9 cellular contexts compared by ENCODE assay signal in the genomic region with DNA sequence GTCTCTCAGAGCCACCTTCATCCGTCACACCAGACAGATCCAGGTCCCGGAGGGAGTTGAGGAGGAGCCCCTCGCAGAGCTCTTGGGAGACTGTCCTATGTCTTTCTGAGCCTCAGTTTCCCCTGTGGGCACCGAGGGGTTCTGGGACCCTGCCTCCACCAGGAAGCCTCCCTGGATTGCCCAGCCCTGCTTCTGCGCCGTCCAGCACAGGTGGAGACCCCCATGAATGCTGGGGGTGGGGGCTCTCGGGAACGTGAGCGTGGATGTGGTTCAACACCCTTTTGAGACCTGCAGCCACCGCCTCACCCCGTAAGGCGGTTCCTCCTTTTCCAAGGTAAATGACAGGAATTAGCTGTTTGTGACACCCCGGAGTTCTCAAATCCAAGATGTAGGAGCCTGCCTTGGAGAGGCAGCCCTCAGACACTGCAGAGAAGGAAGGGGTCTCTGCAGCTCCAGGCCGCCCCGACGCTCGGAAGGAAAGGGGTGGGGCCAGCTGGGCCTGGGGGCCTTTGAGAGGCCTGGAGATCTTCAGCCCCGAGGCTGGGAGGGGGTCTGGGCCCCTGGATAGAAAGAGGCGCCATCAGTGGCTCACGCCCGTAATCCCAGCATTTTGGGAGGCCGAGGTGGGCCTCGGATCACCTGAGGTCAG. TPM values are rescaled to one million over a fixed set of nuclear protein-coding genes. Genes with fewer than 3 reads are reported as not detected.
DNase-seq lines count a peak whose midpoint lies in the region; ATAC-seq lines count a peak whose summit lies in the region.
"Had no signal": no experiment of that assay in that cellular context is flagged by ENCODE, and none has a peak within 500 bp of the region (broad histone marks: within the 10 kb centered on the region; RNA-seq: fewer than 3 reads in every experiment).

No MANE protein-coding gene starts in this region.

- no peaks in the 10 kb centered on the region for H3K36me3 Mint-ChIP-seq in activated CD4-positive, alpha-beta T cell treated with anti-CD3 and anti-CD28 coated beads, Interleukin-2, amount 10 ng/mL, durations not matched to agents 7 days and 5 days (ENCODE audit: low read depth)
- peaks cover 54% of the 10 kb centered on the region for H3K36me3 Mint-ChIP-seq in activated CD4-positive, alpha-beta memory T cell treated with anti-CD3 and anti-CD28 coated beads for 36 hours
- no peaks in the 10 kb centered on the region for H3K36me3 Mint-ChIP-seq in natural killer cell treated with Interleukin-12 subunit alpha and Interleukin-12 subunit beta and Interleukin-15 and Interleukin-18, amount 100 ng/mL, for 72 hours

- POLR2A ChIA-PET in activated CD4-positive, alpha-beta T cell treated with anti-CD3 and anti-CD28 coated beads, Interleukin-2, amount 10 ng/mL, durations not matched to agents 7 days and 5 days (lab: Charles Lee): no interaction called here
- POLR2A ChIA-PET in activated CD4-positive, alpha-beta memory T cell treated with anti-CD3 and anti-CD28 coated beads for 36 hours (lab: Charles Lee): interaction anchor here (0.6 to 8.3 kb wide), 6 partner anchors 10 to 91 kb away, joined by 3 to 107 read pairs (median 4); partner anchors contain the start of gene C1orf159

- H3K4me1 Mint-ChIP-seq in activated CD4-positive, alpha-beta T cell treated with anti-CD3 and anti-CD28 coated beads, Interleukin-2, amount 10 ng/mL, durations not matched to agents 7 days and 5 days: peaks cover 24% of the 10 kb centered on the region
- peaks cover 31% of the 10 kb centered on the region for H3K4me1 Mint-ChIP-seq in activated CD4-positive, alpha-beta memory T cell treated with anti-CD3 and anti-CD28 coated beads for 36 hours (ENCODE audit: low read depth)
- H3K4me1 Mint-ChIP-seq in natural killer cell treated with Interleukin-12 subunit alpha and Interleukin-12 subunit beta and Interleukin-15 and Interleukin-18, amount 100 ng/mL, for 72 hours (ENCODE audit: low read depth in 2 of 2): peaks cover 10 to 28% of the 10 kb centered on the region in 2 donors

- peak overlapping the region; percentile 93 for H3K27ac Mint-ChIP-seq in activated CD4-positive, alpha-beta T cell treated with anti-CD3 and anti-CD28 coated beads, Interleukin-2, amount 10 ng/mL, durations not matched to agents 7 days and 5 days
- peak overlapping the region; percentile 100 for H3K27ac Mint-ChIP-seq in activated CD4-positive, alpha-beta memory T cell treated with anti-CD3 and anti-CD28 coated beads for 36 hours
- H3K27ac Mint-ChIP-seq in natural killer cell treated with Interleukin-12 subunit alpha and Interleukin-12 subunit beta and Interleukin-15 and Interleukin-18, amount 100 ng/mL, for 72 hours: peak overlapping the region; percentile 85 to 96

- CTCF ChIA-PET in activated CD4-positive, alpha-beta T cell treated with anti-CD3 and anti-CD28 coated beads, Interleukin-2, amount 10 ng/mL, durations not matched to agents 7 days and 5 days (lab: Charles Lee): interaction anchor here (1.6 kb wide), 1 partner anchor 13 kb away, joined by 3 read pairs; no protein-coding TSS in a partner anchor
- CTCF ChIA-PET in activated CD4-positive, alpha-beta memory T cell treated with anti-CD3 and anti-CD28 coated beads for 36 hours (lab: Charles Lee): interaction anchor here (1.3 to 2.4 kb wide), 4 partner anchors 9 to 174 kb away, joined by 3 to 13 read pairs (median 6); no protein-coding TSS in a partner anchor

- no peaks in the 10 kb centered on the region for H3K27me3 Mint-ChIP-seq in activated CD4-positive, alpha-beta T cell treated with anti-CD3 and anti-CD28 coated beads, Interleukin-2, amount 10 ng/mL, durations not matched to agents 7 days and 5 days
- no peaks in the 10 kb centered on the region for H3K27me3 Mint-ChIP-seq in activated CD4-positive, alpha-beta memory T cell treated with anti-CD3 and anti-CD28 coated beads for 36 hours
- no peaks in the 10 kb centered on the region for H3K27me3 Mint-ChIP-seq in natural killer cell treated with Interleukin-12 subunit alpha and Interleukin-12 subunit beta and Interleukin-15 and Interleukin-18, amount 100 ng/mL, for 72 hours

- intact Hi-C loops in activated CD4-positive, alpha-beta memory T cell treated with anti-CD3 and anti-CD28 coated beads for 36 hours (cut with micrococcal nuclease): loop anchor here (10.0 kb wide), 1 partner anchor 173 kb away; no protein-coding TSS in a partner anchor

- H3K9me3 Mint-ChIP-seq in activated CD4-positive, alpha-beta T cell treated with anti-CD3 and anti-CD28 coated beads, Interleukin-2, amount 10 ng/mL, durations not matched to agents 7 days and 5 days: no peaks in the 10 kb centered on the region
- no peaks in the 10 kb centered on the region for H3K9me3 Mint-ChIP-seq in activated CD4-positive, alpha-beta memory T cell treated with anti-CD3 and anti-CD28 coated beads for 36 hours
- H3K9me3 Mint-ChIP-seq in natural killer cell treated with Interleukin-12 subunit alpha and Interleukin-12 subunit beta and Interleukin-15 and Interleukin-18, amount 100 ng/mL, for 72 hours: no peaks in the 10 kb centered on the region

- DNase-seq in activated CD4-positive, alpha-beta T cell treated with anti-CD3 and anti-CD28 coated beads, Interleukin-2, amount 10 ng/mL, durations not matched to agents 7 days and 5 days: no peak
- DNase-seq in activated CD4-positive, alpha-beta T cell treated with anti-CD3 and anti-CD28 coated beads for 48 hours: no peak
- no peak for DNase-seq in activated CD4-positive, alpha-beta memory T cell treated with anti-CD3 and anti-CD28 coated beads for 36 hours
- DNase-seq in natural killer cell treated with Interleukin-12 subunit alpha and Interleukin-12 subunit beta and Interleukin-15 and Interleukin-18, amount 100 ng/mL, for 72 hours (ENCODE audit: low spot score): no peak
- DNase-seq in central memory CD4-positive, alpha-beta T cell: no peak
- no peak for DNase-seq in NK-92 treated with Interleukin-12 subunit alpha and Interleukin-12 subunit beta, amount 100 ng/mL, for 24 hours (lab: John Stamatoyannopoulos, UW)
- DNase-seq: cortex of kidney, NCI-H187 had no signal

- no peak for ATAC-seq in natural killer cell treated with Interleukin-12 subunit alpha and Interleukin-12 subunit beta and Interleukin-15 and Interleukin-18, amount 100 ng/mL, for 72 hours

- no peak overlapping the region for H3K4me3 Mint-ChIP-seq in activated CD4-positive, alpha-beta T cell treated with anti-CD3 and anti-CD28 coated beads, Interleukin-2, amount 10 ng/mL, durations not matched to agents 7 days and 5 days
- H3K4me3 Mint-ChIP-seq in activated CD4-positive, alpha-beta memory T cell treated with anti-CD3 and anti-CD28 coated beads for 36 hours: peak overlapping the region; percentile 91
- peak overlapping the region; percentile 73 for H3K4me3 Mint-ChIP-seq in natural killer cell treated with Interleukin-12 subunit alpha and Interleukin-12 subunit beta and Interleukin-15 and Interleukin-18, amount 100 ng/mL, for 72 hours

RNA-seq across cellular contexts. Expression of gene TNFRSF18, which starts 1.0 kb away (rescaled TPM):
- total RNA-seq in activated CD4-positive, alpha-beta T cell treated with anti-CD3 and anti-CD28 coated beads, Interleukin-2, amount 10 ng/mL, durations not matched to agents 7 days and 5 days: 10 to 100 TPM; 26.0 to 33.9 TPM
- total RNA-seq in activated CD4-positive, alpha-beta memory T cell treated with anti-CD3 and anti-CD28 coated beads for 36 hours: 100 to 1,000 TPM; 375 to 387 TPM
- total RNA-seq in natural killer cell treated with Interleukin-12 subunit alpha and Interleukin-12 subunit beta and Interleukin-15 and Interleukin-18, amount 100 ng/mL, for 72 hours: 100 to 1,000 TPM; 295 to 591 TPM

RNA-seq across cellular contexts. Expression of gene TNFRSF4, which starts 6.6 kb away (rescaled TPM):
- total RNA-seq in activated CD4-positive, alpha-beta T cell treated with anti-CD3 and anti-CD28 coated beads, Interleukin-2, amount 10 ng/mL, durations not matched to agents 7 days and 5 days: 10 to 100 TPM; 44.1 to 52.8 TPM
- 1,000 to 10,000 TPM; 1,003 to 1,005 TPM for total RNA-seq in activated CD4-positive, alpha-beta memory T cell treated with anti-CD3 and anti-CD28 coated beads for 36 hours
- 100 to 1,000 TPM in 1 of 2 donors, 10 to 100 TPM in 1; 56.8 to 305 TPM for total RNA-seq in natural killer cell treated with Interleukin-12 subunit alpha and Interleukin-12 subunit beta and Interleukin-15 and Interleukin-18, amount 100 ng/mL, for 72 hours

RNA-seq across cellular contexts. Expression of gene SDF4, which starts 24.4 kb away (rescaled TPM):
- total RNA-seq in activated CD4-positive, alpha-beta T cell treated with anti-CD3 and anti-CD28 coated beads, Interleukin-2, amount 10 ng/mL, durations not matched to agents 7 days and 5 days: 10 to 100 TPM; 81.7 to 91.4 TPM
- 100 to 1,000 TPM; 302 to 305 TPM for total RNA-seq in activated CD4-positive, alpha-beta memory T cell treated with anti-CD3 and anti-CD28 coated beads for 36 hours
- 100 to 1,000 TPM; 243 to 251 TPM for total RNA-seq in natural killer cell treated with Interleukin-12 subunit alpha and Interleukin-12 subunit beta and Interleukin-15 and Interleukin-18, amount 100 ng/mL, for 72 hours

RNA-seq across cellular contexts. Expression of gene B3GALT6, which starts 24.7 kb away (rescaled TPM):
- total RNA-seq in activated CD4-positive, alpha-beta T cell treated with anti-CD3 and anti-CD28 coated beads, Interleukin-2, amount 10 ng/mL, durations not matched to agents 7 days and 5 days: 10 to 100 TPM; 15.8 to 19.2 TPM
- 10 to 100 TPM; 14.6 to 15.5 TPM for total RNA-seq in activated CD4-positive, alpha-beta memory T cell treated with anti-CD3 and anti-CD28 coated beads for 36 hours
- 10 to 100 TPM; 23.8 to 28.1 TPM for total RNA-seq in natural killer cell treated with Interleukin-12 subunit alpha and Interleukin-12 subunit beta and Interleukin-15 and Interleukin-18, amount 100 ng/mL, for 72 hours

RNA-seq across cellular contexts. Expression of gene TTLL10, which starts 33.7 kb away (rescaled TPM):
- under 1 TPM; 0.15 to 0.27 TPM for total RNA-seq in activated CD4-positive, alpha-beta T cell treated with anti-CD3 and anti-CD28 coated beads, Interleukin-2, amount 10 ng/mL, durations not matched to agents 7 days and 5 days
- total RNA-seq in activated CD4-positive, alpha-beta memory T cell treated with anti-CD3 and anti-CD28 coated beads for 36 hours: not detected
- under 1 TPM in 1 of 2 donors, not detected in 1; 0.31 TPM for total RNA-seq in natural killer cell treated with Interleukin-12 subunit alpha and Interleukin-12 subunit beta and Interleukin-15 and Interleukin-18, amount 100 ng/mL, for 72 hours
- total RNA-seq: lung microvascular endothelial cell had no signal

Comparison
In these comparisons a context has a peak if more than half of its experiments do, and no peak if none do; other contexts are left out.
1. RNA of gene TNFRSF18, which starts 1.0 kb away (total RNA-seq): 295 to 591 TPM in natural killer cell treated with Interleukin-12 subunit alpha and Interleukin-12 subunit beta and Interleukin-15 and Interleukin-18, amount 100 ng/mL, for 72 hours and 375 to 387 TPM in activated CD4-positive, alpha-beta memory T cell treated with anti-CD3 and anti-CD28 coated beads for 36 hours; 26.0 to 33.9 TPM in activated CD4-positive, alpha-beta T cell treated with anti-CD3 and anti-CD28 coated beads, Interleukin-2, amount 10 ng/mL, durations not matched to agents 7 days and 5 days; every median in the first group is over 4 times any median in the second.
2. Peak in every context shown above with its lines, with median percentiles within 50 percentile points of each other: H3K27ac Mint-ChIP-seq.